In genomic region chr3:132038198-132038825, GRCh38 we compare ENCODE assay signal across 9 cellular contexts. TPM values are rescaled to one million over a fixed set of nuclear protein-coding genes. Genes with fewer than 3 reads are reported as not detected.
A peak's percentile ranks its signal among the peaks of the same experiment; 100 is the strongest.
DNase-seq lines count a peak whose midpoint lies in the region; ATAC-seq, FAIRE-seq and TF ChIP-seq lines count a peak whose summit lies in the region.
"Had no signal": no experiment of that assay in that cellular context is flagged by ENCODE, and none has a peak within 500 bp of the region (broad histone marks: within the 10 kb centered on the region; RNA-seq: fewer than 3 reads in every experiment).

No MANE protein-coding gene starts in this region.

- no peak for FAIRE-seq in urothelium cell line (lab: Jason Lieb, UNC)

- H3K4me3 ChIP-seq in epithelial cell of esophagus (ENCODE audit: low read length): no peak overlapping the region

- in situ Hi-C loops in ACHN (cut with HindIII; ENCODE audit: low pct_ligation_motif_present, low pct_unique_long_range_greater_than_20kb, low sequenced_read_pairs): loop anchor here (25.0 kb wide), 1 partner anchor 149 kb away; no protein-coding TSS in a partner anchor

- DNase-seq in ACHN: peak; percentile 42
- DNase-seq in H4 (ENCODE audit: low spot score): peak; percentile 20
- DNase-seq in NCI-H82 treated with DMSO at 0.1 percent for 48 hours (lab: John Stamatoyannopoulos, UW; ENCODE audit: unreplicated experiment): peak; percentile 7
- DNase-seq in epithelial cell of esophagus (ENCODE audit: low read depth): peak; percentile 59
- peak; percentile 16 for DNase-seq in urothelium cell line (ENCODE audit: low spot score)
- no peak for DNase-seq in activated CD4-positive, alpha-beta T cell treated with anti-CD3 and anti-CD28 coated beads for 48 hours
- DNase-seq: stimulated activated naive B cell treated with anti-CD40 and anti-IgM and Interleukin-4, amounts not matched to agents 10 μg/mL and 1 μg/mL and 100 μg/mL, for 72 hours had no signal

- ATAC-seq in HG03354 (IDR thresholded peaks at IDR 0.05; ENCODE audit: poor library complexity, severe bottlenecking, unreplicated experiment) (no peak), GM21526 (IDR thresholded peaks at IDR 0.05; ENCODE audit: low FRiP score, unreplicated experiment) (no peak)

- TF ChIP-seq CTCF in epithelial cell of esophagus (IDR thresholded peaks at IDR 0.05; ENCODE audit: insufficient read depth, low read depth, low read length, missing control alignments): peak; percentile 76

RNA-seq across cellular contexts. Expression of gene CPNE4, which starts 3.5 kb away (rescaled TPM):
- total RNA-seq in H4 (2014; rRNA removed; shearing (Covaris generic)): 0.12 and 0.14 TPM in 2 replicates
